In genomic region chr11:13317293-13318080, GRCh38 we compare ENCODE assay signal across 26 cellular contexts. TPM values are rescaled to one million over a fixed set of nuclear protein-coding genes. Genes with fewer than 3 reads are reported as not detected.
DNase-seq lines count a peak whose midpoint lies in the region; ATAC-seq, FAIRE-seq and TF ChIP-seq lines count a peak whose summit lies in the region.
"Had no signal": no experiment of that assay in that cellular context is flagged by ENCODE, and none has a peak within 500 bp of the region (broad histone marks: within the 10 kb centered on the region; RNA-seq: fewer than 3 reads in every experiment).

No MANE protein-coding gene starts in this region.

- H3K27ac Mint-ChIP-seq in activated CD8-positive, alpha-beta memory T cell treated with anti-CD3 and anti-CD28 coated beads, Interleukin-2, amount 10 ng/mL, durations not matched to agents 7 days and 5 days: peak overlapping the region; percentile 8
- H3K27ac Mint-ChIP-seq in CD8-positive, alpha-beta T cell: no peak overlapping the region
- H3K27ac Mint-ChIP-seq: activated naive CD8-positive, alpha-beta T cell; GM23338; T-helper 2 cell treated with Interferon-gamma antibody and Interleukin-4, amounts not matched to agents 5 μg/mL and 100 μg/mL, for 36 hours had no signal

- peaks cover 18% of the 10 kb centered on the region for H3K36me3 Mint-ChIP-seq in activated CD8-positive, alpha-beta memory T cell treated with anti-CD3 and anti-CD28 coated beads, Interleukin-2, amount 10 ng/mL, durations not matched to agents 7 days and 5 days
- peaks cover 49% of the 10 kb centered on the region for H3K36me3 Mint-ChIP-seq in CD8-positive, alpha-beta T cell

- no peak overlapping the region for H3K4me3 Mint-ChIP-seq in activated CD8-positive, alpha-beta memory T cell treated with anti-CD3 and anti-CD28 coated beads, Interleukin-2, amount 10 ng/mL, durations not matched to agents 7 days and 5 days
- no peak overlapping the region for H3K4me3 Mint-ChIP-seq in CD8-positive, alpha-beta T cell
- H3K4me3 Mint-ChIP-seq: activated T-cell treated with anti-CD3 and anti-CD28 coated beads, Interleukin-2, amount 50 U/mL, for 4 hours; GM23338; T-helper 2 cell treated with Interferon-gamma antibody and Interleukin-4, amounts not matched to agents 5 μg/mL and 100 μg/mL, for 36 hours had no signal

- intact Hi-C loops in thyroid gland (cut with DNase I) (no loop called here), upper lobe of right lung (cut with DNase I) (no loop called here), esophagus squamous epithelium (cut with DNase I) (no loop called here)
- intact Hi-C loops in CD8-positive, alpha-beta T cell (cut with DNase I, micrococcal nuclease): no loop called here

- peaks cover 75% of the 10 kb centered on the region for H3K4me1 Mint-ChIP-seq in activated CD8-positive, alpha-beta memory T cell treated with anti-CD3 and anti-CD28 coated beads, Interleukin-2, amount 10 ng/mL, durations not matched to agents 7 days and 5 days
- peaks cover 89% of the 10 kb centered on the region for H3K4me1 Mint-ChIP-seq in CD8-positive, alpha-beta T cell (ENCODE audit: low read depth)

- TF ChIP-seq CTCF in RWPE1 (conservative IDR thresholded peaks at IDR 0.05; ENCODE audit: low read depth) (no peak), thyroid gland (IDR thresholded peaks at IDR 0.05) (no peak), upper lobe of right lung (IDR thresholded peaks at IDR 0.05) (no peak), esophagus squamous epithelium (IDR thresholded peaks at IDR 0.05) (no peak)
- no peak for TF ChIP-seq CTCF in CD8-positive, alpha-beta T cell (IDR thresholded peaks at IDR 0.05)

- H3K9me3 Mint-ChIP-seq in activated CD8-positive, alpha-beta memory T cell treated with anti-CD3 and anti-CD28 coated beads, Interleukin-2, amount 10 ng/mL, durations not matched to agents 7 days and 5 days (ENCODE audit: low read depth): no peaks in the 10 kb centered on the region
- H3K9me3 Mint-ChIP-seq in CD8-positive, alpha-beta T cell: no peaks in the 10 kb centered on the region
- H3K9me3 Mint-ChIP-seq: activated T-cell treated with anti-CD3 and anti-CD28 coated beads, Interleukin-2, amount 50 U/mL, for 4 hours; GM23338; T-helper 2 cell treated with Interferon-gamma antibody and Interleukin-4, amounts not matched to agents 5 μg/mL and 100 μg/mL, for 36 hours had no signal

- no peaks in the 10 kb centered on the region for H3K27me3 ChIP-seq in thyroid gland
- no peaks in the 10 kb centered on the region for H3K27me3 ChIP-seq in CD8-positive, alpha-beta T cell (ENCODE audit: insufficient read depth, low read length)
- H3K27me3 ChIP-seq in upper lobe of right lung: no peaks in the 10 kb centered on the region
- H3K27me3 ChIP-seq in esophagus squamous epithelium: no peaks in the 10 kb centered on the region
- H3K27me3 ChIP-seq: body of pancreas, Peyer's patch, upper lobe of left lung had no signal

- H3K27me3 Mint-ChIP-seq in activated CD8-positive, alpha-beta memory T cell treated with anti-CD3 and anti-CD28 coated beads, Interleukin-2, amount 10 ng/mL, durations not matched to agents 7 days and 5 days: no peaks in the 10 kb centered on the region
- H3K27me3 Mint-ChIP-seq in CD8-positive, alpha-beta T cell (ENCODE audit: low read depth): no peaks in the 10 kb centered on the region
- H3K27me3 Mint-ChIP-seq: activated naive CD8-positive, alpha-beta T cell had no signal

- no peak for DNase-seq in activated CD8-positive, alpha-beta memory T cell treated with anti-CD3 and anti-CD28 coated beads, Interleukin-2, amount 10 ng/mL, durations not matched to agents 7 days and 5 days
- DNase-seq in activated CD8-positive, alpha-beta memory T cell treated with anti-CD3 and anti-CD28 coated beads, Interleukin-2, amount 50 U/mL, for 48 hours: no peak
- no peak for DNase-seq in RWPE1 (ENCODE audit: low spot score)
- DNase-seq in thyroid gland: no peak
- DNase-seq in CD8-positive, alpha-beta T cell: no peak
- DNase-seq in upper lobe of right lung: no peak
- no peak for DNase-seq in esophagus squamous epithelium (lab: John Stamatoyannopoulos, UW)
- DNase-seq: activated CD4-positive, alpha-beta T cell treated with anti-CD3 and anti-CD28 coated beads, Interleukin-2, amount 50 U/mL, for 48 hours; activated T-cell treated with anti-CD3 and anti-CD28 coated beads, Interleukin-2, amount 50 U/mL, for 4 hours; body of pancreas; DMS53; KG1; left ventricle myocardium inferior; MV-4-11; NCI-H2029 treated with DMSO at 0.1 percent for 48 hours; NK-92 treated with Interleukin-12 subunit alpha and Interleukin-12 subunit beta, amount 100 ng/mL, for 24 hours; stimulated activated CD4-positive, alpha-beta T cell treated with anti-CD3 and anti-CD28 coated beads, Interleukin-2, amount 100 ng/mL, for 24 hours; stimulated activated naive CD4-positive, alpha-beta T cell treated with Interleukin-2 at 50 U/mL for 16 hours; upper lobe of left lung had no signal

- peak; percentile 84 for FAIRE-seq in endometrium (lab: Jason Lieb, UNC)
- FAIRE-seq: A204.1 had no signal

- H3K4me1 ChIP-seq in thyroid gland (peaks cover 55 to 75% of the 10 kb centered on the region in 2 donors), upper lobe of right lung (peaks cover 54% of the 10 kb centered on the region), esophagus squamous epithelium (peaks cover 4 to 68% (median 34%) of the 10 kb centered on the region in 3 donors)
- H3K4me1 ChIP-seq in CD8-positive, alpha-beta T cell (ENCODE audit: insufficient read depth, low read length): peaks cover 47% of the 10 kb centered on the region

- ATAC-seq in activated CD8-positive, alpha-beta memory T cell treated with anti-CD3 and anti-CD28 coated beads, Interleukin-2, amount 10 ng/mL, durations not matched to agents 7 days and 5 days: no peak
- ATAC-seq in CD8-positive, alpha-beta T cell: no peak
- no peak for ATAC-seq in upper lobe of right lung
- ATAC-seq: activated T-cell treated with anti-CD3 and anti-CD28 coated beads, Interleukin-2, amount 50 U/mL, for 4 hours; body of pancreas; GM23338 had no signal

- no peak for TF ChIP-seq POLR2A in thyroid gland (IDR thresholded peaks at IDR 0.05)
- no peak for TF ChIP-seq POLR2A in esophagus squamous epithelium (IDR thresholded peaks at IDR 0.05)

- H3K36me3 ChIP-seq in thyroid gland (no peaks in the 10 kb centered on the region), upper lobe of right lung (peaks cover 3% of the 10 kb centered on the region), esophagus squamous epithelium (peaks cover 0 to 7% (median 0%) of the 10 kb centered on the region in 3 donors)
- peaks cover 5% of the 10 kb centered on the region for H3K36me3 ChIP-seq in CD8-positive, alpha-beta T cell (ENCODE audit: insufficient read depth, low read length)
- H3K36me3 ChIP-seq: Peyer's patch had no signal

- WGBS in thyroid gland, 2 donors: 80 to 89% methylated on average over 4 of the region's 4 CpGs
- 72 to 75% methylated on average over 4 of the region's 4 CpGs for WGBS in esophagus squamous epithelium, 2 donors

- POLR2A ChIA-PET in RWPE1 (lab: Yijun Ruan, JAX; ENCODE audit: low non-redundant PET): no interaction called here
- POLR2A ChIA-PET in CD8-positive, alpha-beta T cell (lab: Charles Lee): interaction anchor here (1.1 to 1.6 kb wide), 2 partner anchors 15 kb away, joined by 3 to 4 read pairs; no protein-coding TSS in a partner anchor

- CTCF ChIA-PET in activated CD8-positive, alpha-beta memory T cell treated with anti-CD3 and anti-CD28 coated beads, Interleukin-2, amount 10 ng/mL, durations not matched to agents 7 days and 5 days (lab: Charles Lee): interaction anchor here (1.1 to 2.5 kb wide), 5 partner anchors 9 to 110 kb away, joined by 3 to 11 read pairs (median 5); no protein-coding TSS in a partner anchor
- CTCF ChIA-PET in RWPE1 (lab: Yijun Ruan, JAX): interaction anchor here (0.6 to 0.8 kb wide), 2 partner anchors 9 to 11 kb away, joined by 3 to 4 read pairs; no protein-coding TSS in a partner anchor
- CTCF ChIA-PET in CD8-positive, alpha-beta T cell (lab: Charles Lee): interaction anchor here (1.0 kb wide), 1 partner anchor 38 kb away, joined by 3 read pairs; no protein-coding TSS in a partner anchor

- H3K4me3 ChIP-seq in thyroid gland (replicated peaks in 1 of 3): no peak overlapping the region
- no peak overlapping the region for H3K4me3 ChIP-seq in CD8-positive, alpha-beta T cell (ENCODE audit: low read depth, low read length)
- no peak overlapping the region for H3K4me3 ChIP-seq in upper lobe of right lung
- no peak overlapping the region for H3K4me3 ChIP-seq in esophagus squamous epithelium
- H3K4me3 ChIP-seq: body of pancreas, GM23338, left ventricle myocardium inferior, Peyer's patch, upper lobe of left lung had no signal

- H3K9me3 ChIP-seq in thyroid gland (no peaks in the 10 kb centered on the region), upper lobe of right lung (no peaks in the 10 kb centered on the region), esophagus squamous epithelium (no peaks in the 10 kb centered on the region)
- no peaks in the 10 kb centered on the region for H3K9me3 ChIP-seq in CD8-positive, alpha-beta T cell (ENCODE audit: low read length)
- H3K9me3 ChIP-seq: body of pancreas, left ventricle myocardium inferior, Peyer's patch, upper lobe of left lung had no signal

- H3K27ac ChIP-seq in RWPE1 (peak overlapping the region; percentile 38; the same call in 1 of the 2 replicates), thyroid gland (peak overlapping the region; percentile 19 to 88 (median 77)), upper lobe of right lung (no peak overlapping the region), esophagus squamous epithelium (peak overlapping the region in 1 of 4 donors; percentile 27)
- no peak overlapping the region for H3K27ac ChIP-seq in CD8-positive, alpha-beta T cell (ENCODE audit: low read depth, low read length)
- H3K27ac ChIP-seq: body of pancreas, C4-2B, Peyer's patch had no signal

RNA-seq across cellular contexts. Expression of gene BMAL1, which starts 39.9 kb away (rescaled TPM):
- 10 to 100 TPM; 56.8 to 81.8 TPM for total RNA-seq in activated CD8-positive, alpha-beta memory T cell treated with anti-CD3 and anti-CD28 coated beads, Interleukin-2, amount 10 ng/mL, durations not matched to agents 7 days and 5 days
- total RNA-seq in thyroid gland (10 to 100 TPM; 41.2 to 97.5 (median 50.7) TPM), upper lobe of right lung (18.8 TPM), esophagus squamous epithelium (10 to 100 TPM; 21.4 to 39.5 (median 22.3) TPM)
- 100 to 1,000 TPM; 109 to 119 TPM for total RNA-seq in CD8-positive, alpha-beta T cell

Comparison
In these comparisons a context has a peak if more than half of its experiments do, and no peak if none do; other contexts are left out.
1. H3K27ac ChIP-seq: peak in RWPE1 (single experiment) and thyroid gland (3 of 3); none in CD8-positive, alpha-beta T cell (single experiment) and upper lobe of right lung (single experiment).